Comparison of ENCODE assay signal across 13 cellular contexts in genomic region chr7:45080265-45080957, GRCh38. TPM values are rescaled to one million over a fixed set of nuclear protein-coding genes. Genes with fewer than 3 reads are reported as not detected.
DNase-seq lines count a peak whose midpoint lies in the region; ATAC-seq and TF ChIP-seq lines count a peak whose summit lies in the region.
"Had no signal": no experiment of that assay in that cellular context is flagged by ENCODE, and none has a peak within 500 bp of the region (broad histone marks: within the 10 kb centered on the region; RNA-seq: fewer than 3 reads in every experiment).

No MANE protein-coding gene starts in this region.

- H3K4me3 ChIP-seq in RWPE2 (ENCODE audit: severe bottlenecking) (no peak overlapping the region), endodermal cell (ENCODE audit: low read length) (no peak overlapping the region), GM23338 (no peak overlapping the region)
- H3K4me3 ChIP-seq: heart right ventricle, ovary, PC-9 had no signal

- H3K4me1 Mint-ChIP-seq in activated naive CD4-positive, alpha-beta T cell treated with anti-CD3 and anti-CD28 coated beads for 36 hours (ENCODE audit: low read depth): no peaks in the 10 kb centered on the region
- H3K4me1 Mint-ChIP-seq in endodermal cell (no peaks in the 10 kb centered on the region), GM23338 (no peaks in the 10 kb centered on the region)
- H3K4me1 Mint-ChIP-seq in stimulated activated memory B cell treated with anti-CD40 and anti-IgM and Interleukin-4, amounts not matched to agents 10 μg/mL and 1 μg/mL and 100 μg/mL, for 72 hours: peaks cover 16% of the 10 kb centered on the region

- peak; percentile 5 for DNase-seq in activated naive CD4-positive, alpha-beta T cell treated with anti-CD3 and anti-CD28 coated beads for 36 hours
- no peak for DNase-seq in activated naive CD4-positive, alpha-beta T cell (lab: John Stamatoyannopoulos, UW)
- no peak for DNase-seq in RWPE2 (ENCODE audit: low spot score)
- peak; percentile 27 for DNase-seq in endodermal cell
- DNase-seq in NOMO-1 treated with dmso at 0.1 percent for 144 hours (lab: John Stamatoyannopoulos, UW; ENCODE audit: unreplicated experiment): no peak
- DNase-seq in GM23338 (ENCODE audit: low spot score): no peak
- DNase-seq: heart right ventricle, left ventricle myocardium superior, T-helper 9 cell had no signal

- H3K79me2 ChIP-seq in GM23338 (replicated peaks; ENCODE audit: insufficient read depth): no peaks in the 10 kb centered on the region

- H3F3A ChIP-seq in GM23338 (replicated peaks; ENCODE audit: low read depth): no peaks in the 10 kb centered on the region

- CTCF ChIA-PET in activated naive CD4-positive, alpha-beta T cell treated with anti-CD3 and anti-CD28 coated beads for 36 hours (lab: Charles Lee): interaction anchor here (1.1 to 2.6 kb wide), 2 partner anchors 9 to 56 kb away, joined by 3 to 7 read pairs; partner anchors contain the start of gene NACAD

- TF ChIP-seq CTCF in RWPE2 (IDR thresholded peaks at IDR 0.05; ENCODE audit: poor library complexity, severe bottlenecking) (no peak), endodermal cell (conservative IDR thresholded peaks at IDR 0.05) (no peak), GM23338 (conservative IDR thresholded peaks at IDR 0.05; ENCODE audit: low read depth in 2 of 2) (no peak)

- H4K20me1 ChIP-seq in GM23338 (replicated peaks; ENCODE audit: insufficient read depth): no peaks in the 10 kb centered on the region

- peaks cover 5% of the 10 kb centered on the region for H3K4me1 ChIP-seq in RWPE2 (ENCODE audit: insufficient read depth, poor library complexity, severe bottlenecking)
- H3K4me1 ChIP-seq in endodermal cell (ENCODE audit: control insufficient read depth, insufficient read depth, low read length): no peaks in the 10 kb centered on the region
- H3K4me1 ChIP-seq in GM23338 (ENCODE audit: insufficient read depth): no peaks in the 10 kb centered on the region

- no peak overlapping the region for H3K4me2 ChIP-seq in GM23338
- H3K4me2 ChIP-seq: PC-9 had no signal

- H2AFZ ChIP-seq in GM23338: no peak overlapping the region
- H2AFZ ChIP-seq: PC-9 had no signal

- H3K27ac ChIP-seq in RWPE2 (ENCODE audit: poor library complexity, severe bottlenecking) (no peak overlapping the region), endodermal cell (ENCODE audit: low read depth, low read length) (no peak overlapping the region), GM23338 (ENCODE audit: low read depth) (no peak overlapping the region)
- H3K27ac ChIP-seq: heart right ventricle, ovary, PC-9 had no signal

- H3K9me3 Mint-ChIP-seq in activated naive CD4-positive, alpha-beta T cell treated with anti-CD3 and anti-CD28 coated beads for 36 hours: no peaks in the 10 kb centered on the region
- H3K9me3 Mint-ChIP-seq in endodermal cell (no peaks in the 10 kb centered on the region), GM23338 (peaks cover 4% of the 10 kb centered on the region; the same call in 2 of the 3 replicates)
- H3K9me3 Mint-ChIP-seq in stimulated activated memory B cell treated with anti-CD40 and anti-IgM and Interleukin-4, amounts not matched to agents 10 μg/mL and 1 μg/mL and 100 μg/mL, for 72 hours: no peaks in the 10 kb centered on the region

- H3K27me3 ChIP-seq in RWPE2 (ENCODE audit: insufficient read depth, poor library complexity, severe bottlenecking) (no peaks in the 10 kb centered on the region), endodermal cell (ENCODE audit: control insufficient read depth, insufficient read depth, low read length, poor library complexity, severe bottlenecking) (no peaks in the 10 kb centered on the region), GM23338 (ENCODE audit: insufficient read depth) (no peaks in the 10 kb centered on the region)
- H3K27me3 ChIP-seq: heart right ventricle, ovary had no signal

- H3K36me3 Mint-ChIP-seq in activated naive CD4-positive, alpha-beta T cell treated with anti-CD3 and anti-CD28 coated beads for 36 hours (ENCODE audit: low read depth): peaks cover 10% of the 10 kb centered on the region
- H3K36me3 Mint-ChIP-seq in endodermal cell (ENCODE audit: low read depth) (peaks cover 9% of the 10 kb centered on the region), GM23338 (ENCODE audit: low read depth) (peaks cover 13% of the 10 kb centered on the region; the same call in 2 of the 3 replicates)
- H3K36me3 Mint-ChIP-seq in stimulated activated memory B cell treated with anti-CD40 and anti-IgM and Interleukin-4, amounts not matched to agents 10 μg/mL and 1 μg/mL and 100 μg/mL, for 72 hours: peaks cover 13% of the 10 kb centered on the region

- peak; percentile 14; the same call in 1 of the 3 replicates for ATAC-seq in RWPE2 (ENCODE audit: low read depth)
- no peak for ATAC-seq in stimulated activated memory B cell treated with anti-CD40 and anti-IgM and Interleukin-4, amounts not matched to agents 10 μg/mL and 1 μg/mL and 100 μg/mL, for 72 hours
- no peak for ATAC-seq in GM23338
- ATAC-seq in HG03469 (IDR thresholded peaks at IDR 0.05; ENCODE audit: unreplicated experiment): no peak
- ATAC-seq: left ventricle myocardium superior had no signal

- H3K9ac ChIP-seq in endodermal cell (ENCODE audit: extremely low read depth, low read length, poor library complexity, severe bottlenecking): no peak overlapping the region

- WGBS in endodermal cell (ENCODE audit: insufficient coverage in 1 of 2, insufficient read length in 1 of 2), 2 experiments: 89 to 95% methylated on average over 8 to 17 of the region's 17 CpGs

- no peak overlapping the region for H3K27ac Mint-ChIP-seq in activated naive CD4-positive, alpha-beta T cell treated with anti-CD3 and anti-CD28 coated beads for 36 hours
- H3K27ac Mint-ChIP-seq in endodermal cell: no peak overlapping the region
- peak overlapping the region; percentile 42 for H3K27ac Mint-ChIP-seq in stimulated activated memory B cell treated with anti-CD40 and anti-IgM and Interleukin-4, amounts not matched to agents 10 μg/mL and 1 μg/mL and 100 μg/mL, for 72 hours
- H3K27ac Mint-ChIP-seq in GM23338: no peak overlapping the region

- intact Hi-C loops in activated naive CD4-positive, alpha-beta T cell treated with anti-CD3 and anti-CD28 coated beads for 36 hours (cut with micrococcal nuclease): loop anchor here (2.0 kb wide), 1 partner anchor 56 kb away; no protein-coding TSS in a partner anchor

- H3K9me2 ChIP-seq in GM23338 (ENCODE audit: insufficient read depth): no peaks in the 10 kb centered on the region

- H3K9me3 ChIP-seq in RWPE2 (ENCODE audit: severe bottlenecking) (no peaks in the 10 kb centered on the region), endodermal cell (ENCODE audit: control insufficient read depth, low read length) (no peaks in the 10 kb centered on the region)
- H3K9me3 ChIP-seq: heart right ventricle, ovary had no signal

- no peak overlapping the region for H3K4me3 Mint-ChIP-seq in activated naive CD4-positive, alpha-beta T cell treated with anti-CD3 and anti-CD28 coated beads for 36 hours
- H3K4me3 Mint-ChIP-seq in endodermal cell: no peak overlapping the region
- H3K4me3 Mint-ChIP-seq in stimulated activated memory B cell treated with anti-CD40 and anti-IgM and Interleukin-4, amounts not matched to agents 10 μg/mL and 1 μg/mL and 100 μg/mL, for 72 hours: no peak overlapping the region
- no peak overlapping the region for H3K4me3 Mint-ChIP-seq in GM23338

- H3K36me3 ChIP-seq in RWPE2 (ENCODE audit: low read depth): no peaks in the 10 kb centered on the region
- H3K36me3 ChIP-seq in endodermal cell (ENCODE audit: control insufficient read depth, insufficient read depth, low read length): peaks cover 7% of the 10 kb centered on the region
- no peaks in the 10 kb centered on the region for H3K36me3 ChIP-seq in GM23338 (ENCODE audit: insufficient read depth)
- H3K36me3 ChIP-seq: ovary had no signal

- no peaks in the 10 kb centered on the region for H3K27me3 Mint-ChIP-seq in activated naive CD4-positive, alpha-beta T cell treated with anti-CD3 and anti-CD28 coated beads for 36 hours (ENCODE audit: low read depth)
- H3K27me3 Mint-ChIP-seq in endodermal cell (ENCODE audit: insufficient read depth) (no peaks in the 10 kb centered on the region), GM23338 (ENCODE audit: insufficient read depth, low read depth, poor library complexity) (peaks cover 13% of the 10 kb centered on the region)
- no peaks in the 10 kb centered on the region for H3K27me3 Mint-ChIP-seq in stimulated activated memory B cell treated with anti-CD40 and anti-IgM and Interleukin-4, amounts not matched to agents 10 μg/mL and 1 μg/mL and 100 μg/mL, for 72 hours

RNA-seq across cellular contexts. Expression of gene NACAD, which starts 8.4 kb away (rescaled TPM):
- under 1 TPM; 0.05 TPM for total RNA-seq in activated naive CD4-positive, alpha-beta T cell treated with anti-CD3 and anti-CD28 coated beads for 36 hours
- 1 to 10 TPM; 5.8 to 6.7 TPM for total RNA-seq in endodermal cell
- polyA plus RNA-seq in endodermal cell (2013, experiment 1 of 2): 25.0 TPM
- 21.5 TPM for polyA plus RNA-seq in endodermal cell (2013, experiment 2 of 2)
- total RNA-seq in GM23338 (2014; rRNA removed; shearing (Covaris generic)): 9.9 and 11.2 TPM in 2 replicates
- 4.9 and 6.1 TPM in 2 replicates for polyA plus RNA-seq in GM23338 (2016; fragmentation: Nextera tagmentation; extraction: Ambion mirVana)

RNA-seq across cellular contexts. Expression of gene TBRG4, which starts 31.1 kb away (rescaled TPM):
- total RNA-seq in activated naive CD4-positive, alpha-beta T cell treated with anti-CD3 and anti-CD28 coated beads for 36 hours: 100 to 1,000 TPM; 127 to 136 TPM
- 10 to 100 TPM; 66.7 to 95.9 TPM for total RNA-seq in endodermal cell
- 52.1 TPM for polyA plus RNA-seq in endodermal cell (2013, experiment 1 of 2)
- 54.2 TPM for polyA plus RNA-seq in endodermal cell (2013, experiment 2 of 2)
- total RNA-seq in GM23338 (2014; rRNA removed; shearing (Covaris generic)): 156 and 162 TPM in 2 replicates
- 72.5 and 82.9 TPM in 2 replicates for polyA plus RNA-seq in GM23338 (2016; fragmentation: Nextera tagmentation; extraction: Ambion mirVana)

Comparison
In these comparisons a context has a peak if more than half of its experiments do, and no peak if none do; other contexts are left out.
1. DNase-seq: peak in activated naive CD4-positive, alpha-beta T cell treated with anti-CD3 and anti-CD28 coated beads for 36 hours (single experiment) and endodermal cell (single experiment); none in activated naive CD4-positive, alpha-beta T cell (0 of 4), RWPE2 (single experiment), NOMO-1 treated with dmso at 0.1 percent for 144 hours (single experiment) and GM23338 (single experiment).
2. RNA of gene NACAD, which starts 8.4 kb away (total RNA-seq): 9.9 to 11.2 TPM in GM23338 and 5.8 to 6.7 TPM in endodermal cell; 0.05 TPM in activated naive CD4-positive, alpha-beta T cell treated with anti-CD3 and anti-CD28 coated beads for 36 hours; every median in the first group is over 4 times any median in the second.